Comparison of ENCODE assay signal across 6 cellular contexts in the genomic region with DNA sequence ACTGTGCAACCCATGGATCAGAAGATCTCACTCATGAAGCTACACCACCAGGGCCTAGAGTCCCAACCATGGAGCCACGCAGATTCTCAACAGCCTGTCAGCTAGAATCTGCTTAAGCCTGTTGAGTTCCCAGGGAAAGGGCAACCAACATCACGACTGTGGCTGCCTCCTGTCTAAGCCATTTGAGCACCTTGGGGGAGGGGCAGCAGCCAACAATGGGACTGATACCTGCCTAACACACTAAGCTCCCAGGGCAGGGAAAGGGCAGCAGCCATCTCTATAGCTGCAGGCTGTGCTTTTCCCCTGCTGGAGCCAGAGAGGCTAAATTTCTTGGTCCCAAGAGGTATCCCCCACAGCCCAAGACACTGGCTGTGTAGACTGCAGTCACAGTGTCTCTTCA.
"Had no signal": no experiment of that assay in that cellular context is flagged by ENCODE, and none has a peak within 500 bp of the region (broad histone marks: within the 10 kb centered on the region; RNA-seq: fewer than 3 reads in every experiment).

No MANE protein-coding gene starts in this region.

- H3K27ac ChIP-seq: HL-60 had no signal

- H3K4me1 Mint-ChIP-seq: IgD-negative memory B cell had no signal

- H3K4me3 ChIP-seq: K562 had no signal

- DNase-seq: IMR-90, KBM-7 had no signal

- H3K4me3 Mint-ChIP-seq: IgD-negative memory B cell had no signal

- ATAC-seq: HepG2, K562 had no signal

- H3K27ac Mint-ChIP-seq: IgD-negative memory B cell had no signal
